10 cellular contexts compared by ENCODE assay signal in the genomic region with DNA sequence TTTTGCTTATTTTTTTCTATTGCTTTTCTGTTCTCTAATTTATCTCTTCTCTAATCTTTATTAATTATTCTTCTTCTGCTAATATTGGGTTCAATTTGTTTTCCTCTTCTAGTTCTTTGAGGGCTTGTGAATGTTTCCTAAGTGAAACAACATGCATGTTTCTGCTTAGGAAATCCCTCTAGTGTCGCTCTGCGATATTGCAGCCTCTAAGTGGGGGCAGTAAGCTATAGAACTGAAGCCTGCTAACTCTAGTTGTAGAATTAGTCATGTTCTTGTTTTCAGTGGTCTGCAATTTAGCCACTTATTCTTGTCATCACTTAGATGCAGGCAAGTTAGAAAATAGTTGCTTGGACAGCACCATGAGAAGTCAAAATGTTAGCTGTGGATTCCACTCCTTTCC.
A peak's percentile ranks its signal among the peaks of the same experiment; 100 is the strongest.
DNase-seq lines count a peak whose midpoint lies in the region; ATAC-seq and TF ChIP-seq lines count a peak whose summit lies in the region.
"Had no signal": no experiment of that assay in that cellular context is flagged by ENCODE, and none has a peak within 500 bp of the region (broad histone marks: within the 10 kb centered on the region; RNA-seq: fewer than 3 reads in every experiment).

No MANE protein-coding gene starts in this region.

- intact Hi-C loops in ascending aorta (cut with DNase I) = no loop called here

- no peak overlapping the region for H3K27ac Mint-ChIP-seq in neural crest cell (ENCODE audit: unreplicated experiment)
- H3K27ac Mint-ChIP-seq: CD4-positive, CD25-positive, alpha-beta regulatory T cell; nephron had no signal

- no peak overlapping the region for H3K27ac ChIP-seq in ascending aorta

- H3K4me1 ChIP-seq in ascending aorta = no peaks in the 10 kb centered on the region

- no peak overlapping the region for H3K4me3 Mint-ChIP-seq in neural crest cell
- H3K4me3 Mint-ChIP-seq: CD4-positive, CD25-positive, alpha-beta regulatory T cell; nephron had no signal

- no peaks in the 10 kb centered on the region for H3K36me3 ChIP-seq in ascending aorta

- H3K9me3 Mint-ChIP-seq in neural crest cell = peaks cover 13% of the 10 kb centered on the region
- H3K9me3 Mint-ChIP-seq: CD4-positive, CD25-positive, alpha-beta regulatory T cell had no signal

- H3K27me3 ChIP-seq in ascending aorta = no peaks in the 10 kb centered on the region

- H3K4me1 Mint-ChIP-seq in neural crest cell = no peaks in the 10 kb centered on the region
- H3K4me1 Mint-ChIP-seq: nephron had no signal

- peaks cover 3% of the 10 kb centered on the region for H3K36me3 Mint-ChIP-seq in neural crest cell (ENCODE audit: low read depth)
- H3K36me3 Mint-ChIP-seq: CD4-positive, CD25-positive, alpha-beta regulatory T cell had no signal

- ATAC-seq in GM18907 (IDR thresholded peaks at IDR 0.05; ENCODE audit: unreplicated experiment) (peak; percentile 93), GM21737 (IDR thresholded peaks at IDR 0.05; ENCODE audit: unreplicated experiment) (no peak)

- no peak overlapping the region for H3K4me3 ChIP-seq in ascending aorta

- H3K27me3 Mint-ChIP-seq in neural crest cell (ENCODE audit: low read depth) = no peaks in the 10 kb centered on the region
- H3K27me3 Mint-ChIP-seq: CD4-positive, CD25-positive, alpha-beta regulatory T cell had no signal

- DNase-seq in NCI-H510A treated with DMSO at 0.1 percent for 48 hours (lab: John Stamatoyannopoulos, UW) (peak; percentile 0), NCI-H510A (lab: John Stamatoyannopoulos, UW) (no peak), KBM-7 (peak; percentile 30), ascending aorta (ENCODE audit: low spot score in 2 of 2) (no peak), neural crest cell (ENCODE audit: low read depth, low spot score) (no peak), islet precursor cell (no peak)

- TF ChIP-seq CTCF in ascending aorta (IDR thresholded peaks at IDR 0.05) (peak in 2 of 3 experiments; percentile 54 to 57), neural crest cell (conservative IDR thresholded peaks at IDR 0.05) (peak; percentile 40)

- in situ Hi-C loops in KBM-7 (cut with MboI; ENCODE audit: low pct_unique_long_range_greater_than_20kb, low sequenced_read_pairs) = no loop called here

- H3K9me3 ChIP-seq in ascending aorta = no peaks in the 10 kb centered on the region

Comparison
In these comparisons a context has a peak if more than half of its experiments do, and no peak if none do; other contexts are left out.
1. DNase-seq: peak in NCI-H510A treated with DMSO at 0.1 percent for 48 hours (single experiment) and KBM-7 (single experiment); none in NCI-H510A (single experiment), ascending aorta (0 of 2), neural crest cell (single experiment) and islet precursor cell (single experiment).